In the genomic region with DNA sequence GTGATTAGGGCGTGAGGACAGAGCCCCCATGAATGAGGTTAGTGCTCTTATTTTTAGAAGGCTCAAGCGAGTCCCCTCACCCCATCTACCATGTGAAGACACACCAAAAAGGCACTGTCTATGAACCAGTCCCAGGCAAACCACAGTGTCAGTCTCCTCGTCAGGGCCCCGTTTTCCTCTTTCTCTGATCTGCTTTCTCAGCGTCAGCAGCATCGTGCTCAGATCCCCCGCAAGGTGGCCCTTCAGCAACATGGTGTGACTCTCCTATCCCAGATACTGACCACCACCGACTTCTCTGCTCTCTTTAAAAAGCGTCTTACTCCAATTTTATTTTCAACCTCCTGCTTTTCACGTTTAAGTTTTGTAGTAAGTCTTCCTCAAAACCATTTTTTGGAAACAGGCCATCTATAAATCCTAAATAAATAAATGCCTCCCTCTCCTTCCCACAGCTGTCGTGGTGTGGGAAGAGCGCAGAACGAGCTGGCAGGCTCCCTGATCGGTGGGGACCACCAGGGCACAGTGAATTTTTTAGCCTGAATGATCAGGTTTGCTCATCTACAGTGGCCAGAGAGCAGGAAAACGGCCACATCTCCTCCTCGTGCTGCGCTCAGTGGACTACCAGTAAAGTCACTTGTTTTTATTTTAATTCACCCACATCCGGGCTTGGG, we compare ENCODE assay signal across 21 cellular contexts.
"Had no signal": no experiment of that assay in that cellular context is flagged by ENCODE, and none has a peak within 500 bp of the region (broad histone marks: within the 10 kb centered on the region; RNA-seq: fewer than 3 reads in every experiment).

No MANE protein-coding gene starts in this region.

- H3K4me3 ChIP-seq: breast epithelium, colonic mucosa, dorsolateral prefrontal cortex, esophagus muscularis mucosa, gastroesophageal sphincter, lung, upper lobe of left lung had no signal

- H3K27me3 ChIP-seq: breast epithelium, colonic mucosa, dorsolateral prefrontal cortex, esophagus muscularis mucosa, upper lobe of left lung had no signal

- H3K27ac ChIP-seq: breast epithelium, colonic mucosa, dorsolateral prefrontal cortex, esophagus muscularis mucosa, gastroesophageal sphincter, upper lobe of left lung had no signal

- H3K9me3 ChIP-seq: breast epithelium, colonic mucosa, esophagus muscularis mucosa, upper lobe of left lung had no signal

- H3K4me1 ChIP-seq: breast epithelium, colonic mucosa, gastroesophageal sphincter, upper lobe of left lung had no signal

- H3K36me3 ChIP-seq: breast epithelium, colonic mucosa, esophagus muscularis mucosa, gastroesophageal sphincter, upper lobe of left lung had no signal

- FAIRE-seq: keratinocyte had no signal

- DNase-seq: activated CD4-positive, alpha-beta memory T cell treated with anti-CD3 and anti-CD28 coated beads for 36 hours; activated CD4-positive, alpha-beta T cell treated with anti-CD3 and anti-CD28 coated beads for 48 hours; activated naive CD4-positive, alpha-beta T cell treated with Interleukin-2 at 50 U/mL for 16 hours; activated naive CD8-positive, alpha-beta T cell treated with anti-CD3 and anti-CD28 coated beads, Interleukin-2, amount 10 ng/mL, durations not matched to agents 7 days and 5 days; activated T-cell treated with anti-CD3 and anti-CD28 coated beads, Interleukin-2, amount 50 U/mL, for 48 hours; amniotic stem cell; colonic mucosa; dorsolateral prefrontal cortex; effector memory CD8-positive, alpha-beta T cell; head of caudate nucleus; naive thymus-derived CD4-positive, alpha-beta T cell; stimulated activated CD4-positive, alpha-beta T cell treated with anti-CD3 and anti-CD28 coated beads, Interleukin-12 subunit alpha, Interleukin-12 subunit beta, amount 100 ng/mL, for 4 hours; stimulated activated CD4-positive, alpha-beta T cell treated with anti-CD3 and anti-CD28 coated beads, Interleukin-4, amount 100 ng/mL, for 4 hours; stimulated activated naive CD8-positive, alpha-beta T cell treated with anti-CD3 and anti-CD28 coated beads, Interleukin-15, Interleukin-2, amounts not matched to agents 100 U/mL and 50 U/mL, for 24 hours; T1000; upper lobe of left lung had no signal

- ATAC-seq: effector memory CD8-positive, alpha-beta T cell; gastroesophageal sphincter; naive thymus-derived CD4-positive, alpha-beta T cell; stimulated activated naive CD8-positive, alpha-beta T cell treated with anti-CD3 and anti-CD28 coated beads, Interleukin-15, Interleukin-2, amounts not matched to agents 100 U/mL and 50 U/mL, for 24 hours had no signal
